In genomic region chr6:17020889-17021538, GRCh38 we compare ENCODE assay signal across 26 cellular contexts.
"Had no signal": no experiment of that assay in that cellular context is flagged by ENCODE, and none has a peak within 500 bp of the region (broad histone marks: within the 10 kb centered on the region; RNA-seq: fewer than 3 reads in every experiment).

No MANE protein-coding gene starts in this region.

- H3K36me3 Mint-ChIP-seq: activated naive CD8-positive, alpha-beta T cell treated with anti-CD3 and anti-CD28 coated beads for 36 hours had no signal

- H3K36me3 ChIP-seq: brain microvascular endothelial cell, cardiac muscle cell had no signal

- H3K4me2 ChIP-seq: KMS-11, PC-9 had no signal

- H3K4me3 ChIP-seq: cardiac muscle cell, PC-9 had no signal

- H3K9ac ChIP-seq: KMS-11 had no signal

- ATAC-seq: activated CD8-positive, alpha-beta T cell treated with anti-CD3 and anti-CD28 coated beads for 36 hours; activated T-cell treated with anti-CD3 and anti-CD28 coated beads, Interleukin-2, amount 50 U/mL, for 72 hours; activated T-helper 17 cell treated with anti-CD3 and anti-CD28 coated beads, Interleukin-2, amount 50 U/mL, for 72 hours had no signal

- H3K9me3 Mint-ChIP-seq: T-helper 2 cell treated with Interferon-gamma antibody and Interleukin-4, amounts not matched to agents 5 μg/mL and 100 μg/mL, for 36 hours had no signal

- H3K27ac Mint-ChIP-seq: activated CD4-positive, alpha-beta T cell treated with anti-CD3 and anti-CD28 coated beads, Interleukin-2, amount 10 ng/mL, durations not matched to agents 24 days and 14 days; activated CD8-positive, alpha-beta T cell treated with anti-CD3 and anti-CD28 coated beads for 36 hours; activated naive CD8-positive, alpha-beta T cell treated with anti-CD3 and anti-CD28 coated beads for 36 hours; activated T-cell treated with anti-CD3 and anti-CD28 coated beads, Interleukin-2, amount 50 U/mL, for 72 hours; activated T-helper 17 cell treated with anti-CD3 and anti-CD28 coated beads, Interleukin-2, amount 50 U/mL, for 72 hours; T-helper 1 cell treated with Interleukin-12 subunit alpha and Interleukin-12 subunit beta and Interleukin-4 antibody, amounts not matched to agents 30 μg/mL and 1 μg/mL, for 36 hours; T-helper 2 cell treated with Interferon-gamma antibody and Interleukin-4, amounts not matched to agents 5 μg/mL and 100 μg/mL, for 36 hours had no signal

- DNase-seq: activated CD4-positive, alpha-beta T cell treated with anti-CD3 and anti-CD28 coated beads, Interleukin-2, amount 10 ng/mL, durations not matched to agents 24 days and 14 days; activated CD4-positive, alpha-beta T cell treated with anti-CD3 and anti-CD28 coated beads, Interleukin-2, amount 50 U/mL, for 4 hours; activated CD8-positive, alpha-beta T cell treated with anti-CD3 and anti-CD28 coated beads for 36 hours; activated effector memory CD4-positive, alpha-beta T cell treated with anti-CD3 and anti-CD28 coated beads, Interleukin-2, amount 50 U/mL, for 16 hours; activated naive CD4-positive, alpha-beta T cell; activated naive CD4-positive, alpha-beta T cell treated with anti-CD3 and anti-CD28 coated beads, Interleukin-2, amount 50 U/mL, for 16 hours; activated naive CD8-positive, alpha-beta T cell treated with anti-CD3 and anti-CD28 coated beads for 36 hours; activated T-cell treated with anti-CD3 and anti-CD28 coated beads, Interleukin-2, amount 50 U/mL, for 1 hour; activated T-cell treated with anti-CD3 and anti-CD28 coated beads, Interleukin-2, amount 50 U/mL, for 72 hours; aorta; NCI-H1092 treated with DMSO at 0.1 percent for 48 hours; NCI-H1417; NCI-H1930; NCI-H2081 treated with DMSO at 0.1 percent for 48 hours; NCI-H345; NCI-H524 treated with DMSO at 0.1 percent for 48 hours; NK-92 treated with Interleukin-12 subunit alpha and Interleukin-12 subunit beta, amount 100 ng/mL, for 24 hours; PC-9; Right ventricle myocardium superior had no signal

- H3K4me3 Mint-ChIP-seq: activated CD4-positive, alpha-beta T cell treated with anti-CD3 and anti-CD28 coated beads, Interleukin-2, amount 10 ng/mL, durations not matched to agents 24 days and 14 days; activated CD8-positive, alpha-beta T cell treated with anti-CD3 and anti-CD28 coated beads for 36 hours; activated naive CD8-positive, alpha-beta T cell treated with anti-CD3 and anti-CD28 coated beads for 36 hours; activated T-cell treated with anti-CD3 and anti-CD28 coated beads, Interleukin-2, amount 50 U/mL, for 72 hours; activated T-helper 17 cell treated with anti-CD3 and anti-CD28 coated beads, Interleukin-2, amount 50 U/mL, for 72 hours; central memory CD8-positive, alpha-beta T cell; T-helper 1 cell treated with Interleukin-12 subunit alpha and Interleukin-12 subunit beta and Interleukin-4 antibody, amounts not matched to agents 30 μg/mL and 1 μg/mL, for 36 hours; T-helper 2 cell treated with Interferon-gamma antibody and Interleukin-4, amounts not matched to agents 5 μg/mL and 100 μg/mL, for 36 hours had no signal

- H3K4me1 Mint-ChIP-seq: activated T-helper 17 cell treated with anti-CD3 and anti-CD28 coated beads, Interleukin-2, amount 50 U/mL, for 72 hours had no signal

- H2AFZ ChIP-seq: PC-9 had no signal

- H3K27ac ChIP-seq: brain microvascular endothelial cell, cardiac muscle cell, KMS-11, PC-9 had no signal

- H3K27me3 ChIP-seq: brain microvascular endothelial cell, cardiac muscle cell had no signal
